16 cellular contexts compared by ENCODE assay signal in the genomic region with DNA sequence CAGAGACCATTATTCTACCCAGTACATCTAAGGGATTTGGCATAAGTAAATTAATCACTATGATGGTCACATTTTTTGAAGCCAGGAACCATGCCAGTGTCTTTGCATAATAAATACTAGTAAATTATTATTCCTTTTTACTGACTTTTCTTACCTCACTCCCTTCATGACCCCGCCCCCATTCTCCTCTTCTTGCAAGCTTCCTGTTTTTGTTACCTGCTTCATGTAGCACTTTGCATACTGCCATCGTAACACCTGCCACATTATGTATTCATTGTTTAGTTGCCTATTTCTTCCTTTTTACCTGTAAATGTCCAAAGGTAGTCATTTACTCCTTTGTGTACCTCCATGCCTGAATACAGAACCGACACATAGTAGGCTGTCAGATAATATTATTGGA.
DNase-seq lines count a peak whose midpoint lies in the region; ATAC-seq and TF ChIP-seq lines count a peak whose summit lies in the region.
"Had no signal": no experiment of that assay in that cellular context is flagged by ENCODE, and none has a peak within 500 bp of the region (broad histone marks: within the 10 kb centered on the region; RNA-seq: fewer than 3 reads in every experiment).

No MANE protein-coding gene starts in this region.

- H3K27ac ChIP-seq in GM23338 (ENCODE audit: low read depth) = peak overlapping the region; percentile 22; the same call in 1 of the 2 replicates
- H3K27ac ChIP-seq: BLaER1 treated with 17β-estradiol and CSF1 and Interleukin-3, amounts not matched to agents 10 nM and 100 nM had no signal

- H3F3A ChIP-seq in GM23338 (replicated peaks; ENCODE audit: low read depth) = no peaks in the 10 kb centered on the region

- H3K4me3 ChIP-seq in GM23338 = no peak overlapping the region
- H3K4me3 ChIP-seq: BLaER1 treated with 17β-estradiol and CSF1 and Interleukin-3, amounts not matched to agents 10 nM and 100 nM; HAP-1 had no signal

- DNase-seq in NCI-H146 (lab: John Stamatoyannopoulos, UW) (peak; percentile 12), NCI-H146 treated with DMSO at 0.1 percent for 48 hours (lab: John Stamatoyannopoulos, UW; ENCODE audit: unreplicated experiment) (no peak), GM23338 (ENCODE audit: low spot score) (peak; percentile 71), NCI-H526 (lab: John Stamatoyannopoulos, UW) (peak; percentile 35 to 64), memory B cell (ENCODE audit: low spot score in 2 of 2) (no peak)
- DNase-seq in effector CD4-positive, alpha-beta T cell = no peak
- DNase-seq: 8988T; CD4-positive, CD25-positive, alpha-beta regulatory T cell; DMS 273 treated with DMSO at 0.1 percent for 48 hours; DMS79 treated with DMSO at 0.1 percent for 48 hours; EL; GOT3 had no signal

- peaks cover 8% of the 10 kb centered on the region; the same call in 2 of the 3 replicates for H3K9me3 Mint-ChIP-seq in GM23338
- H3K9me3 Mint-ChIP-seq in memory B cell = no peaks in the 10 kb centered on the region
- peaks cover 11% of the 10 kb centered on the region for H3K9me3 Mint-ChIP-seq in stimulated activated memory B cell treated with anti-CD40 and anti-IgM and Interleukin-4, amounts not matched to agents 10 μg/mL and 1 μg/mL and 100 μg/mL, for 72 hours

- H3K27me3 ChIP-seq in GM23338 (ENCODE audit: insufficient read depth) = no peaks in the 10 kb centered on the region
- H3K27me3 ChIP-seq: BLaER1 treated with 17β-estradiol and CSF1 and Interleukin-3, amounts not matched to agents 10 nM and 100 nM had no signal

- H3K4me2 ChIP-seq in GM23338 = 0 out of 2 replicates have a peak overlapping the region, but pooled peaks have one; percentile 26
- H3K4me2 ChIP-seq: BLaER1 treated with 17β-estradiol and CSF1 and Interleukin-3, amounts not matched to agents 10 nM and 100 nM had no signal

- H4K20me1 ChIP-seq in GM23338 (replicated peaks; ENCODE audit: insufficient read depth) = no peaks in the 10 kb centered on the region
- H4K20me1 ChIP-seq: BLaER1 treated with 17β-estradiol and CSF1 and Interleukin-3, amounts not matched to agents 10 nM and 100 nM had no signal

- H3K9me2 ChIP-seq in GM23338 (ENCODE audit: insufficient read depth) = no peaks in the 10 kb centered on the region

- H3K27me3 Mint-ChIP-seq in GM23338 (ENCODE audit: insufficient read depth, low read depth, poor library complexity) (peaks cover 3% of the 10 kb centered on the region), memory B cell (no peaks in the 10 kb centered on the region)
- no peaks in the 10 kb centered on the region for H3K27me3 Mint-ChIP-seq in stimulated activated memory B cell treated with anti-CD40 and anti-IgM and Interleukin-4, amounts not matched to agents 10 μg/mL and 1 μg/mL and 100 μg/mL, for 72 hours
- H3K27me3 Mint-ChIP-seq: CD4-positive, CD25-positive, alpha-beta regulatory T cell; IgD-negative memory B cell had no signal

- H3K4me3 Mint-ChIP-seq in GM23338 (no peak overlapping the region), memory B cell (no peak overlapping the region)
- H3K4me3 Mint-ChIP-seq in stimulated activated memory B cell treated with anti-CD40 and anti-IgM and Interleukin-4, amounts not matched to agents 10 μg/mL and 1 μg/mL and 100 μg/mL, for 72 hours = no peak overlapping the region
- H3K4me3 Mint-ChIP-seq: IgD-negative memory B cell had no signal

- ATAC-seq in GM23338 = no peak
- peak; percentile 31 for ATAC-seq in memory B cell (ENCODE audit: low read depth)
- no peak for ATAC-seq in stimulated activated memory B cell treated with anti-CD40 and anti-IgM and Interleukin-4, amounts not matched to agents 10 μg/mL and 1 μg/mL and 100 μg/mL, for 72 hours

- no peaks in the 10 kb centered on the region for H3K36me3 ChIP-seq in GM23338 (ENCODE audit: insufficient read depth)
- H3K36me3 ChIP-seq: BLaER1 treated with 17β-estradiol and CSF1 and Interleukin-3, amounts not matched to agents 10 nM and 100 nM; HAP-1 had no signal

- no peak for TF ChIP-seq CTCF in GM23338 (conservative IDR thresholded peaks at IDR 0.05; ENCODE audit: low read depth in 2 of 2)

- H3K4me1 Mint-ChIP-seq in GM23338 = peaks cover 30% of the 10 kb centered on the region
- H3K4me1 Mint-ChIP-seq in memory B cell = peaks cover 7% of the 10 kb centered on the region
- peaks cover 8% of the 10 kb centered on the region for H3K4me1 Mint-ChIP-seq in stimulated activated memory B cell treated with anti-CD40 and anti-IgM and Interleukin-4, amounts not matched to agents 10 μg/mL and 1 μg/mL and 100 μg/mL, for 72 hours

- peaks cover 11% of the 10 kb centered on the region; the same call in 2 of the 3 replicates for H3K36me3 Mint-ChIP-seq in GM23338 (ENCODE audit: low read depth)
- H3K36me3 Mint-ChIP-seq in memory B cell = peaks cover 3% of the 10 kb centered on the region
- H3K36me3 Mint-ChIP-seq in stimulated activated memory B cell treated with anti-CD40 and anti-IgM and Interleukin-4, amounts not matched to agents 10 μg/mL and 1 μg/mL and 100 μg/mL, for 72 hours = peaks cover 14% of the 10 kb centered on the region
- H3K36me3 Mint-ChIP-seq: IgD-negative memory B cell had no signal

- H3K27ac Mint-ChIP-seq in GM23338 (no peak overlapping the region), memory B cell (no peak overlapping the region)
- no peak overlapping the region for H3K27ac Mint-ChIP-seq in stimulated activated memory B cell treated with anti-CD40 and anti-IgM and Interleukin-4, amounts not matched to agents 10 μg/mL and 1 μg/mL and 100 μg/mL, for 72 hours
- H3K27ac Mint-ChIP-seq: IgD-negative memory B cell had no signal

- H2AFZ ChIP-seq in GM23338 = no peak overlapping the region

- peaks cover 38% of the 10 kb centered on the region for H3K4me1 ChIP-seq in GM23338 (ENCODE audit: insufficient read depth)
- H3K4me1 ChIP-seq: BLaER1 treated with 17β-estradiol and CSF1 and Interleukin-3, amounts not matched to agents 10 nM and 100 nM; HAP-1 had no signal

- no peaks in the 10 kb centered on the region for H3K79me2 ChIP-seq in GM23338 (replicated peaks; ENCODE audit: insufficient read depth)

TF ChIP-seq in GM23338, 12 proteins besides CTCF, POLR2A, EP300 and RAD21 (continues in another document):
- TF ChIP-seq ZNF331 (CRISPR knock-in tag; IDR thresholded peaks at IDR 0.05; ENCODE audit: low read depth) (no peak), NANOG (IDR thresholded peaks at IDR 0.05; ENCODE audit: borderline replicate concordance) (no peak), JUNB (IDR thresholded peaks at IDR 0.05; ENCODE audit: unreplicated experiment) (no peak), POLR2AphosphoS5 (IDR thresholded peaks at IDR 0.05; ENCODE audit: low read depth) (no peak), STAT1 (IDR thresholded peaks at IDR 0.05; ENCODE audit: unreplicated experiment) (no peak), CREB1 (CRISPR knock-in tag; IDR thresholded peaks at IDR 0.05; ENCODE audit: low read depth) (no peak), REST (IDR thresholded peaks at IDR 0.05; ENCODE audit: unreplicated experiment) (no peak), ZNF114 (CRISPR knock-in tag; IDR thresholded peaks at IDR 0.05) (no peak)

Comparison
In these comparisons a context has a peak if more than half of its experiments do, and no peak if none do; other contexts are left out.
1. DNase-seq: peak in NCI-H146 (single experiment), GM23338 (single experiment) and NCI-H526 (2 of 2); none in NCI-H146 treated with DMSO at 0.1 percent for 48 hours (single experiment), memory B cell (0 of 2) and effector CD4-positive, alpha-beta T cell (single experiment).